ENCODE assay signal across 21 cellular contexts in the genomic region with DNA sequence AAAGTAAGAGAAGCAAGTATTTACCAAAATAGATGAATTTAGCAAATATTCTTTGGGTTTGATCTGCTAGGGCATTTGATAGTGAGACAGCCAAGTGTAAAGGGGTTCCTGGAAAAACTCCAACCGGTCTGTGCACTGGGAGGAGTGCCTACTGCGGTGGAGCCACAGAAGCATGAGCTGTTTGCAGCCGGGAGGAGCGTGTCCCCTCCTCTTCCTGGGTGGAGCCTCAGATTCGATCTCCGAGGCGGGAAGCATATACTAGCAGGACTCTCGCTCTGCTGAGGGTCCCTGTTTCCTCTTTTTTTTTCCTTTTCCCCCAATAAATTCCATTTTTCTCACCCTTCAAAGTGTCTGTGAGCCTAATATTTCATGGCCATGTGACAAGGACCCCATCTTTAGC.
"Had no signal": no experiment of that assay in that cellular context is flagged by ENCODE, and none has a peak within 500 bp of the region (broad histone marks: within the 10 kb centered on the region; RNA-seq: fewer than 3 reads in every experiment).

No MANE protein-coding gene starts in this region.

- H3K36me3 ChIP-seq: esophagus squamous epithelium, heart right ventricle, prostate gland, tibial nerve, uterus had no signal

- H3K27ac Mint-ChIP-seq: activated B cell treated with CpG ODN at 0.5 μM for 24 hours; activated CD4-positive, alpha-beta memory T cell treated with anti-CD3 and anti-CD28 coated beads for 36 hours; activated CD8-positive, alpha-beta memory T cell treated with anti-CD3 and anti-CD28 coated beads, Interleukin-2, amount 10 ng/mL, durations not matched to agents 7 days and 5 days; activated T-helper 17 cell treated with anti-CD3 and anti-CD28 coated beads, Interleukin-2, amount 50 U/mL, for 72 hours; effector memory CD8-positive, alpha-beta T cell; memory B cell; stimulated activated naive CD8-positive, alpha-beta T cell treated with anti-CD3 and anti-CD28 coated beads, Interleukin-15, Interleukin-2, amounts not matched to agents 100 ng/mL and 50 ng/mL, for 24 hours had no signal

- H3K9me3 ChIP-seq: body of pancreas, esophagus squamous epithelium, heart right ventricle, prostate gland, tibial nerve, uterus had no signal

- ATAC-seq: activated CD8-positive, alpha-beta memory T cell treated with anti-CD3 and anti-CD28 coated beads, Interleukin-2, amount 10 ng/mL, durations not matched to agents 7 days and 5 days; activated T-helper 17 cell treated with anti-CD3 and anti-CD28 coated beads, Interleukin-2, amount 50 U/mL, for 72 hours; body of pancreas; effector memory CD8-positive, alpha-beta T cell; heart right ventricle; left ventricle myocardium superior; right cardiac atrium had no signal

- H3K4me1 ChIP-seq: prostate gland, uterus had no signal

- DNase-seq: activated B cell treated with CpG ODN at 0.5 μM for 24 hours; activated CD4-positive, alpha-beta memory T cell treated with anti-CD3 and anti-CD28 coated beads for 36 hours; activated CD4-positive, alpha-beta T cell treated with anti-CD3 and anti-CD28 coated beads for 4 hours; activated CD8-positive, alpha-beta memory T cell treated with anti-CD3 and anti-CD28 coated beads, Interleukin-2, amount 10 ng/mL, durations not matched to agents 7 days and 5 days; activated naive CD4-positive, alpha-beta T cell treated with Interleukin-2 at 50 U/mL for 16 hours; activated T-cell treated with anti-CD3 and anti-CD28 coated beads, Interleukin-2, amount 50 U/mL, for 1 hour; effector memory CD8-positive, alpha-beta T cell; esophagus squamous epithelium; heart right ventricle; kidney glomerular epithelial cell; left ventricle myocardium superior; right cardiac atrium; uterus had no signal

- H3K4me3 ChIP-seq: body of pancreas, esophagus squamous epithelium, heart right ventricle, prostate gland, skin epidermis, tibial nerve, uterus had no signal

- H3K27ac ChIP-seq: body of pancreas, esophagus squamous epithelium, heart right ventricle, prostate gland, skin epidermis, tibial nerve, uterus had no signal

- H3K36me3 Mint-ChIP-seq: activated CD4-positive, alpha-beta memory T cell treated with anti-CD3 and anti-CD28 coated beads for 36 hours; activated CD8-positive, alpha-beta memory T cell treated with anti-CD3 and anti-CD28 coated beads, Interleukin-2, amount 10 ng/mL, durations not matched to agents 7 days and 5 days; memory B cell had no signal

- H3K9me3 Mint-ChIP-seq: activated B cell treated with CpG ODN at 0.5 μM for 24 hours; activated CD4-positive, alpha-beta memory T cell treated with anti-CD3 and anti-CD28 coated beads for 36 hours; activated T-helper 17 cell treated with anti-CD3 and anti-CD28 coated beads, Interleukin-2, amount 50 U/mL, for 72 hours; effector memory CD8-positive, alpha-beta T cell; memory B cell; neural crest cell; stimulated activated naive CD8-positive, alpha-beta T cell treated with anti-CD3 and anti-CD28 coated beads, Interleukin-15, Interleukin-2, amounts not matched to agents 100 ng/mL and 50 ng/mL, for 24 hours had no signal

- H3K27me3 ChIP-seq: body of pancreas, uterus had no signal
